1 cellular context compared by ENCODE assay signal in genomic region chr19:4089946-4090345, GRCh38.
TF ChIP-seq lines count a peak whose summit lies in the region.

No MANE protein-coding gene starts in this region.

TF ChIP-seq in H1, 55 proteins besides CTCF, POLR2A, EP300 and RAD21:
- no peak for TF ChIP-seq SAP30 (IDR thresholded peaks at IDR 0.05; ENCODE audit: insufficient read depth, insufficient replicate concordance, low read length)
- TF ChIP-seq BCL11A (IDR thresholded peaks at IDR 0.05; ENCODE audit: low read depth in 2 of 2, low read length in 2 of 2), result no peak
- TF ChIP-seq FOSL1 (IDR thresholded peaks at IDR 0.05; ENCODE audit: insufficient read depth, low read depth, low read length), result no peak
- no peak for TF ChIP-seq USF2 (IDR thresholded peaks at IDR 0.05; ENCODE audit: low read length)
- no peak for TF ChIP-seq CEBPB (IDR thresholded peaks at IDR 0.05; ENCODE audit: low read depth, low read length)
- TF ChIP-seq BRCA1 (IDR thresholded peaks at IDR 0.05; ENCODE audit: low read depth, low read length), result no peak
- TF ChIP-seq CREB1 (IDR thresholded peaks at IDR 0.05), result no peak
- TF ChIP-seq TEAD4 (IDR thresholded peaks at IDR 0.05; ENCODE audit: low read depth, low read length), result no peak
- TF ChIP-seq KDM1A (IDR thresholded peaks at IDR 0.05; ENCODE audit: borderline replicate concordance, low read length), result no peak
TF ChIP-seq in H1: peak in this region for 0.
